In the genomic region with DNA sequence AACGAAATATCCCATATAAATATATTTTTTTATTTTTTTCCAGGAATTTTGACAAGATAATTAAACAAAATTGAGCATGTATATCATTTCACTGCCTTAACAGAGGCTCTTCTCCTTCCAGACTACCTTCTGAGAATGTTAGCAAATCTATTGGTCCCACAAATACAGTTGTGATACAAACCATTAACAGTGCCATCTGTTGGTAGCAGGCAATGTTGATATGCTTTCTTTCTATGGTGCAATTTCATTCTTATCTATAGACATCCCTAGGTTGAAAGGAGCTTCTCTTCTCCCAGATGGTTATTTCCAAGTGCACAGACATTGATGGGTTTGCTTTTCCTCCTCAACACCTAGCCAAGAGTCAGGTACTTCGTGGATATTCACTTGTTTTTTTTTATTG, we compare ENCODE assay signal across 8 cellular contexts.
DNase-seq lines count a peak whose midpoint lies in the region; ATAC-seq and TF ChIP-seq lines count a peak whose summit lies in the region.

No MANE protein-coding gene starts in this region.

- DNase-seq in NCI-H1417 (lab: John Stamatoyannopoulos, UW) = peak in 2 of 3 experiments; percentile 0 to 56
- no peak for DNase-seq in NCI-H1417 treated with DMSO at 0.1 percent for 48 hours (lab: John Stamatoyannopoulos, UW)
- no peak for DNase-seq in Panc1 (ENCODE audit: low read depth, low spot score)
- DNase-seq in left colon = no peak
- no peak for DNase-seq in activated CD8-positive, alpha-beta memory T cell treated with anti-CD3 and anti-CD28 coated beads, Interleukin-2, amount 50 U/mL, for 4 hours
- DNase-seq in prostate gland (ENCODE audit: low spot score) = no peak

- in situ Hi-C loops in Panc1 (cut with HindIII; ENCODE audit: low pct_unique_long_range_greater_than_20kb, low sequenced_read_pairs) = no loop called here

- no peak for TF ChIP-seq POLR2A in prostate gland (IDR thresholded peaks at IDR 0.05)

- no peaks in the 10 kb centered on the region for H3K4me1 ChIP-seq in Panc1 (ENCODE audit: control insufficient read depth, insufficient read depth, low read length)
- no peaks in the 10 kb centered on the region for H3K4me1 ChIP-seq in prostate gland (replicated peaks)

- WGBS in prostate gland = 53% methylated on average over 2 of the region's 2 CpGs

- TF ChIP-seq CTCF in Panc1 (IDR thresholded peaks at IDR 0.05) = peak; percentile 63; the same call in 1 of the 2 replicates
- no peak for TF ChIP-seq CTCF in prostate gland (IDR thresholded peaks at IDR 0.05)

- intact Hi-C loops in Panc1 (cut with micrococcal nuclease; ENCODE audit: unreplicated experiment) (no loop called here), left colon (cut with DNase I, micrococcal nuclease) (no loop called here), prostate gland (cut with DNase I) (no loop called here)

- H3K4me3 ChIP-seq in Panc1 (ENCODE audit: low read depth in 2 of 2, low read length in 2 of 2) (no peak overlapping the region), prostate gland (no peak overlapping the region)

- H3K27ac ChIP-seq in Panc1 (ENCODE audit: low read length) (no peak overlapping the region), prostate gland (no peak overlapping the region)

- POLR2A ChIA-PET in Panc1 (lab: Charles Lee) = no interaction called here

- H3K9me3 ChIP-seq in Panc1 (ENCODE audit: control insufficient read depth, insufficient read depth, low read depth, low read length) (no peaks in the 10 kb centered on the region), prostate gland (no peaks in the 10 kb centered on the region)

- H3K27me3 ChIP-seq in Panc1 (ENCODE audit: control insufficient read depth, insufficient read depth, low read length) = no peaks in the 10 kb centered on the region
- no peaks in the 10 kb centered on the region for H3K27me3 ChIP-seq in prostate gland (replicated peaks; ENCODE audit: insufficient read depth)

- H3K36me3 ChIP-seq in Panc1 (ENCODE audit: control insufficient read depth, insufficient read depth, low read length) (no peaks in the 10 kb centered on the region), prostate gland (no peaks in the 10 kb centered on the region)

- CTCF ChIA-PET in Panc1 (lab: Charles Lee) = no interaction called here

- no TSS peak for BruUV-seq in Panc1 (replicated peaks; lab: Mats Ljungman, UMichigan)

- ATAC-seq in HG03280 (IDR thresholded peaks at IDR 0.05; ENCODE audit: unreplicated experiment) (peak; percentile 60), Panc1 (no peak; the same call in 1 of the 2 replicates), left colon (peak; percentile 44), HG02623 (IDR thresholded peaks at IDR 0.05; ENCODE audit: unreplicated experiment) (no peak)

Comparison
In these comparisons a context has a peak if more than half of its experiments do, and no peak if none do; other contexts are left out.
1. DNase-seq: peak in NCI-H1417 (2 of 3); none in NCI-H1417 treated with DMSO at 0.1 percent for 48 hours (single experiment), Panc1 (single experiment), left colon (0 of 2), activated CD8-positive, alpha-beta memory T cell treated with anti-CD3 and anti-CD28 coated beads, Interleukin-2, amount 50 U/mL, for 4 hours (single experiment) and prostate gland (single experiment).
2. ATAC-seq: peak in HG03280 (single experiment) and left colon (single experiment); none in Panc1 (single experiment) and HG02623 (single experiment).